1 cellular context compared by ENCODE assay signal in genomic region chr14:92435154-92435553, GRCh38.
TF ChIP-seq lines count a peak whose summit lies in the region.

No MANE protein-coding gene starts in this region.

TF ChIP-seq in K562, 482 proteins besides CTCF, POLR2A, EP300 and RAD21 (continued from another document):
- TF ChIP-seq ZBTB40 (IDR thresholded peaks at IDR 0.05), result peak; percentile 88
- peak; percentile 71 for TF ChIP-seq ZBTB40 (CRISPR knock-in tag; IDR thresholded peaks at IDR 0.05)
- no peak for TF ChIP-seq ATF7 (IDR thresholded peaks at IDR 0.05)
- no peak for TF ChIP-seq CBX5 (IDR thresholded peaks at IDR 0.05; ENCODE audit: borderline replicate concordance, low read depth)
